In genomic region chr2:233404227-233404626, GRCh38 we compare ENCODE assay signal across 9 cellular contexts. TPM values are rescaled to one million over a fixed set of nuclear protein-coding genes. Genes with fewer than 3 reads are reported as not detected.
A peak's percentile ranks its signal among the peaks of the same experiment; 100 is the strongest.
DNase-seq lines count a peak whose midpoint lies in the region; ATAC-seq and TF ChIP-seq lines count a peak whose summit lies in the region.
"Had no signal": no experiment of that assay in that cellular context is flagged by ENCODE, and none has a peak within 500 bp of the region (broad histone marks: within the 10 kb centered on the region; RNA-seq: fewer than 3 reads in every experiment).

No MANE protein-coding gene starts in this region.

- H2AFZ ChIP-seq in PC-3 (ENCODE audit: low read length), result no peak overlapping the region

- H3K4me3 Mint-ChIP-seq in activated T-helper 17 cell treated with anti-CD3 and anti-CD28 coated beads, Interleukin-2, amount 50 U/mL, for 72 hours, result no peak overlapping the region

- peak; percentile 93 for TF ChIP-seq CTCF in PC-3 (conservative IDR thresholded peaks at IDR 0.05; ENCODE audit: low read depth, low read length)

- H3K27me3 ChIP-seq in PC-3 (ENCODE audit: low read length) (no peaks in the 10 kb centered on the region), MG63 (no peaks in the 10 kb centered on the region)
- H3K27me3 ChIP-seq: ovary had no signal

- intact Hi-C loops in PC-3 (cut with micrococcal nuclease), result loop anchor here (1.0 kb wide), 1 partner anchor 39 kb away; no protein-coding TSS in a partner anchor

- H3K9ac ChIP-seq in PC-3 (ENCODE audit: low read length), result no peak overlapping the region

- no peaks in the 10 kb centered on the region for H4K20me1 ChIP-seq in PC-3 (ENCODE audit: low read length)

- peak; percentile 65 for ATAC-seq in GM21723 (IDR thresholded peaks at IDR 0.05; ENCODE audit: unreplicated experiment)
- ATAC-seq in PC-3, result peak; percentile 86
- peak; percentile 75 for ATAC-seq in activated T-helper 17 cell treated with anti-CD3 and anti-CD28 coated beads, Interleukin-2, amount 50 U/mL, for 72 hours (replicated peaks)
- ATAC-seq in GM21528 (IDR thresholded peaks at IDR 0.05; ENCODE audit: low FRiP score, unreplicated experiment), result no peak

- no peak overlapping the region for H3K4me2 ChIP-seq in PC-3 (ENCODE audit: low read length)

- no peaks in the 10 kb centered on the region for H3F3A ChIP-seq in PC-3 (ENCODE audit: low read length, unreplicated experiment)

- H3K9me3 Mint-ChIP-seq in activated T-helper 17 cell treated with anti-CD3 and anti-CD28 coated beads, Interleukin-2, amount 50 U/mL, for 72 hours, result no peaks in the 10 kb centered on the region

- peak overlapping the region; percentile 84 for H3K27ac Mint-ChIP-seq in activated T-helper 17 cell treated with anti-CD3 and anti-CD28 coated beads, Interleukin-2, amount 50 U/mL, for 72 hours

- H3K36me3 ChIP-seq in PC-3 (ENCODE audit: low read depth, low read length) (peaks cover 7% of the 10 kb centered on the region; the same call in 1 of the 2 replicates), MG63 (peaks cover 12% of the 10 kb centered on the region)
- H3K36me3 ChIP-seq: ovary had no signal

- H3K4me1 ChIP-seq in PC-3 (ENCODE audit: insufficient read depth, low read length), result no peaks in the 10 kb centered on the region

- no TSS peak for BruUV-seq in PC-3 (replicated peaks; lab: Mats Ljungman, UMichigan)

- no peak overlapping the region for H3K4me3 ChIP-seq in PC-3 (ENCODE audit: low read length)
- no peak overlapping the region for H3K4me3 ChIP-seq in MG63
- H3K4me3 ChIP-seq: ovary had no signal

- H3K27me3 Mint-ChIP-seq in activated T-helper 17 cell treated with anti-CD3 and anti-CD28 coated beads, Interleukin-2, amount 50 U/mL, for 72 hours, result no peaks in the 10 kb centered on the region

- POLR2A ChIA-PET in PC-3 (lab: Charles Lee; ENCODE audit: unreplicated experiment), result no interaction called here

- H3K9me3 ChIP-seq in PC-3 (ENCODE audit: low read length) (no peaks in the 10 kb centered on the region), MG63 (no peaks in the 10 kb centered on the region)
- H3K9me3 ChIP-seq: ovary had no signal

- CTCF ChIA-PET in PC-3 (lab: Charles Lee), result interaction anchor here (1.0 to 1.1 kb wide), 2 partner anchors 14 to 39 kb away, joined by 4 to 16 read pairs; no protein-coding TSS in a partner anchor

- no peaks in the 10 kb centered on the region for H3K9me2 ChIP-seq in PC-3 (replicated peaks; ENCODE audit: low read length)

- peaks cover 10% of the 10 kb centered on the region for H3K36me3 Mint-ChIP-seq in activated T-helper 17 cell treated with anti-CD3 and anti-CD28 coated beads, Interleukin-2, amount 50 U/mL, for 72 hours (ENCODE audit: low read depth)

- H3K79me2 ChIP-seq in PC-3 (ENCODE audit: low read length), result no peaks in the 10 kb centered on the region

- H3K27ac ChIP-seq in PC-3 (ENCODE audit: low read length), result no peak overlapping the region
- H3K27ac ChIP-seq: ovary had no signal

- DNase-seq in CD1c-positive myeloid dendritic cell (ENCODE audit: extremely low spot score) (peak; percentile 58), PC-3 (peak; percentile 77), glomerular visceral epithelial cell (ENCODE audit: extremely low spot score) (peak; percentile 61), MG63 (no peak)
- DNase-seq in stimulated activated CD8-positive, alpha-beta memory T cell treated with anti-CD3 and anti-CD28 coated beads, Interleukin-7, amount 100 ng/mL, for 4 hours (ENCODE audit: low read depth in 2 of 2), result peak; percentile 46 to 66

- H3K4me1 Mint-ChIP-seq in activated T-helper 17 cell treated with anti-CD3 and anti-CD28 coated beads, Interleukin-2, amount 50 U/mL, for 72 hours, result peaks cover 27% of the 10 kb centered on the region

RNA-seq across cellular contexts. Expression of gene DGKD, which starts 49.9 kb away (rescaled TPM):
- total RNA-seq in PC-3 (2014; rRNA removed), result 23.3 and 36.2 TPM in 2 replicates
- total RNA-seq in activated T-helper 17 cell treated with anti-CD3 and anti-CD28 coated beads, Interleukin-2, amount 50 U/mL, for 72 hours, result 10 to 100 TPM; 34.6 to 59.6 TPM
- total RNA-seq in MG63 (2014; rRNA removed; shearing (Covaris generic); ENCODE audit: low replicate concordance), result 8.8 and 8.9 TPM in 2 replicates
